1 cellular context compared by ENCODE assay signal in genomic region chr1:202018476-202019234, GRCh38.
A peak's percentile ranks its signal among the peaks of the same experiment; 100 is the strongest.
TF ChIP-seq lines count a peak whose summit lies in the region.

No MANE protein-coding gene starts in this region.

TF ChIP-seq in HEK293, 187 proteins besides CTCF, POLR2A, EP300 and RAD21 (continued from another document and continues in another):
- TF ChIP-seq INSM2 (tag by site-specific recombination; IDR thresholded peaks at IDR 0.05) (no peak), PRDM2 (tag by site-specific recombination; IDR thresholded peaks at IDR 0.05; ENCODE audit: borderline replicate concordance) (no peak), BCL11B (tag by site-specific recombination; IDR thresholded peaks at IDR 0.05; ENCODE audit: low read depth) (no peak), ZNF792 (tag by site-specific recombination; IDR thresholded peaks at IDR 0.05) (0 out of 2 replicates have a peak, but pooled peaks have one; percentile 38), SP2 (tag by site-specific recombination; IDR thresholded peaks at IDR 0.05) (peak; percentile 22; the same call in 1 of the 2 replicates), ZFHX2 (tag by site-specific recombination; conservative IDR thresholded peaks at IDR 0.05) (peak; percentile 64), ZNF596 (tag by site-specific recombination; IDR thresholded peaks at IDR 0.05) (0 out of 2 replicates have a peak, but pooled peaks have one; percentile 28), ZNF513 (tag by site-specific recombination; IDR thresholded peaks at IDR 0.05) (no peak), ZNF362 (tag by site-specific recombination; IDR thresholded peaks at IDR 0.05) (no peak), ZSCAN4 (tag by site-specific recombination; IDR thresholded peaks at IDR 0.05) (no peak), ZNF677 (tag by site-specific recombination; IDR thresholded peaks at IDR 0.05) (no peak), ZNF518A (tag by site-specific recombination; conservative IDR thresholded peaks at IDR 0.05; ENCODE audit: low read depth) (no peak), ZNF558 (tag by site-specific recombination; IDR thresholded peaks at IDR 0.05) (no peak), ZNF335 (tag by site-specific recombination; conservative IDR thresholded peaks at IDR 0.05) (peak; percentile 52), ZBTB49 (tag by site-specific recombination; IDR thresholded peaks at IDR 0.05; ENCODE audit: low read depth) (no peak), ZNF600 (tag by site-specific recombination; IDR thresholded peaks at IDR 0.05) (peak; percentile 56; the same call in 1 of the 2 replicates), ZIC2 (tag by site-specific recombination; IDR thresholded peaks at IDR 0.05) (0 out of 2 replicates have a peak, but pooled peaks have one; percentile 37), ZNF621 (tag by site-specific recombination; IDR thresholded peaks at IDR 0.05) (no peak), ZBTB10 (tag by site-specific recombination; IDR thresholded peaks at IDR 0.05) (no peak), MYNN (tag by site-specific recombination; IDR thresholded peaks at IDR 0.05; ENCODE audit: borderline replicate concordance) (no peak), ZNF692 (tag by site-specific recombination; IDR thresholded peaks at IDR 0.05) (no peak), ZNF530 (tag by site-specific recombination; IDR thresholded peaks at IDR 0.05; ENCODE audit: low read depth) (no peak), TCF7L2 (IDR thresholded peaks at IDR 0.05; ENCODE audit: borderline replicate concordance, low read depth, low read length) (no peak), ZNF555 (tag by site-specific recombination; conservative IDR thresholded peaks at IDR 0.05) (no peak), ZSCAN16 (tag by site-specific recombination; IDR thresholded peaks at IDR 0.05) (no peak), ZNF24 (tag by site-specific recombination; IDR thresholded peaks at IDR 0.05) (0 out of 2 replicates have a peak, but pooled peaks have one; percentile 14), ZNF37A (tag by site-specific recombination; IDR thresholded peaks at IDR 0.05) (no peak), ZNF146 (tag by site-specific recombination; IDR thresholded peaks at IDR 0.05) (no peak), ZNF416 (tag by site-specific recombination; IDR thresholded peaks at IDR 0.05) (no peak), ZNF510 (tag by site-specific recombination; IDR thresholded peaks at IDR 0.05; ENCODE audit: insufficient replicate concordance) (no peak), ZNF561 (tag by site-specific recombination; IDR thresholded peaks at IDR 0.05; ENCODE audit: borderline replicate concordance) (no peak)
